ENCODE assay signal across 17 cellular contexts in genomic region chr1:247328311-247328710, GRCh38. TPM values are rescaled to one million over a fixed set of nuclear protein-coding genes. Genes with fewer than 3 reads are reported as not detected.
DNase-seq lines count a peak whose midpoint lies in the region; ATAC-seq and TF ChIP-seq lines count a peak whose summit lies in the region.
"Had no signal": no experiment of that assay in that cellular context is flagged by ENCODE, and none has a peak within 500 bp of the region (broad histone marks: within the 10 kb centered on the region; RNA-seq: fewer than 3 reads in every experiment).

No MANE protein-coding gene starts in this region.

- intact Hi-C loops in CD4-positive, alpha-beta T cell (cut with DNase I, micrococcal nuclease): no loop called here

- peak overlapping the region; percentile 9 for H3K4me3 Mint-ChIP-seq in CD4-positive, alpha-beta T cell
- H3K4me3 Mint-ChIP-seq in endothelial cell (ENCODE audit: unreplicated experiment): peak overlapping the region; percentile 69
- peak overlapping the region; percentile 60 for H3K4me3 Mint-ChIP-seq in neural crest cell
- H3K4me3 Mint-ChIP-seq: CD14-positive monocyte had no signal

- H3K27ac Mint-ChIP-seq in CD4-positive, alpha-beta T cell: peak overlapping the region; percentile 5
- H3K27ac Mint-ChIP-seq in endothelial cell (ENCODE audit: unreplicated experiment) (no peak overlapping the region), neural crest cell (ENCODE audit: unreplicated experiment) (no peak overlapping the region)
- H3K27ac Mint-ChIP-seq: CD14-positive monocyte; CD8-positive, alpha-beta memory T cell had no signal

- CTCF ChIA-PET in CD4-positive, alpha-beta T cell (lab: Charles Lee): no interaction called here

- H3K36me3 ChIP-seq in KOPT-K1 (ENCODE audit: insufficient read depth, low read length) (peaks cover 54% of the 10 kb centered on the region), MG63 (peaks cover 76% of the 10 kb centered on the region)

- DNase-seq in CD4-positive, alpha-beta T cell: no peak
- DNase-seq in endothelial cell (ENCODE audit: low spot score) (no peak), neural crest cell (ENCODE audit: low read depth, low spot score) (no peak), MG63 (no peak), OCI-M2 (lab: John Stamatoyannopoulos, UW; ENCODE audit: unreplicated experiment) (no peak)
- DNase-seq: 8988T, COR-L47, DMS 273 treated with DMSO at 0.1 percent for 48 hours, DMS53, GM23248, HCEC 1CT had no signal

- H3K36me3 Mint-ChIP-seq in CD4-positive, alpha-beta T cell (ENCODE audit: low read depth): peaks cover 1% of the 10 kb centered on the region
- H3K36me3 Mint-ChIP-seq in endothelial cell (ENCODE audit: low read depth, unreplicated experiment): peaks cover 50% of the 10 kb centered on the region
- peaks cover 17% of the 10 kb centered on the region for H3K36me3 Mint-ChIP-seq in neural crest cell (ENCODE audit: low read depth)

- H3K27ac ChIP-seq in CD4-positive, alpha-beta T cell (ENCODE audit: low read depth, low read length): no peak overlapping the region
- peak overlapping the region; percentile 63 for H3K27ac ChIP-seq in KOPT-K1 (ENCODE audit: low read depth, low read length, poor library complexity, severe bottlenecking)
- H3K27ac ChIP-seq: BLaER1, GM23248 had no signal

- no peak for TF ChIP-seq CTCF in CD4-positive, alpha-beta T cell (IDR thresholded peaks at IDR 0.05)
- TF ChIP-seq CTCF in endothelial cell (IDR thresholded peaks at IDR 0.05; ENCODE audit: unreplicated experiment): no peak
- TF ChIP-seq CTCF in neural crest cell (conservative IDR thresholded peaks at IDR 0.05): no peak

- ATAC-seq in CD4-positive, alpha-beta T cell (ENCODE audit: poor library complexity): no peak
- ATAC-seq in HG03175 (IDR thresholded peaks at IDR 0.05; ENCODE audit: unreplicated experiment) (no peak), HG03521 (IDR thresholded peaks at IDR 0.05; ENCODE audit: unreplicated experiment) (no peak)

- H3K4me3 ChIP-seq in MG63: no peak overlapping the region
- H3K4me3 ChIP-seq: BLaER1, GM23248 had no signal

- no peaks in the 10 kb centered on the region for H3K27me3 Mint-ChIP-seq in CD4-positive, alpha-beta T cell
- H3K27me3 Mint-ChIP-seq in endothelial cell (ENCODE audit: unreplicated experiment): peaks cover 19% of the 10 kb centered on the region
- no peaks in the 10 kb centered on the region for H3K27me3 Mint-ChIP-seq in neural crest cell (ENCODE audit: low read depth)
- H3K27me3 Mint-ChIP-seq: CD8-positive, alpha-beta memory T cell had no signal

- H3K27me3 ChIP-seq in CD4-positive, alpha-beta T cell (ENCODE audit: control insufficient read depth, insufficient read depth, low read length): no peaks in the 10 kb centered on the region
- H3K27me3 ChIP-seq in MG63: no peaks in the 10 kb centered on the region
- H3K27me3 ChIP-seq: BLaER1 had no signal

- POLR2A ChIA-PET in CD4-positive, alpha-beta T cell (lab: Charles Lee): interaction anchor here (0.9 kb wide), 1 partner anchor 118 kb away, joined by 3 read pairs; no protein-coding TSS in a partner anchor

- H3K4me1 Mint-ChIP-seq in CD4-positive, alpha-beta T cell (ENCODE audit: low read depth): peaks cover 49% of the 10 kb centered on the region
- H3K4me1 Mint-ChIP-seq in endothelial cell (ENCODE audit: unreplicated experiment) (peaks cover 55% of the 10 kb centered on the region), neural crest cell (peaks cover 45% of the 10 kb centered on the region)

- H3K9me3 ChIP-seq in CD4-positive, alpha-beta T cell (ENCODE audit: control insufficient read depth, low read length): no peaks in the 10 kb centered on the region
- H3K9me3 ChIP-seq in KOPT-K1 (ENCODE audit: insufficient read depth, low read length, poor library complexity, severe bottlenecking): no peaks in the 10 kb centered on the region
- no peaks in the 10 kb centered on the region for H3K9me3 ChIP-seq in MG63
- H3K9me3 ChIP-seq: BLaER1 had no signal

- H3K9me3 Mint-ChIP-seq in CD4-positive, alpha-beta T cell: no peaks in the 10 kb centered on the region
- no peaks in the 10 kb centered on the region for H3K9me3 Mint-ChIP-seq in endothelial cell (ENCODE audit: unreplicated experiment)
- no peaks in the 10 kb centered on the region for H3K9me3 Mint-ChIP-seq in neural crest cell
- H3K9me3 Mint-ChIP-seq: CD14-positive monocyte; CD8-positive, alpha-beta memory T cell had no signal

RNA-seq across cellular contexts. Expression of gene ZNF496, which starts 3.4 kb away (rescaled TPM):
- total RNA-seq in CD4-positive, alpha-beta T cell: 10 to 100 TPM; 15.8 to 19.9 TPM
- 76.5 TPM for total RNA-seq in endothelial cell (ENCODE audit: unreplicated experiment)
- 64.2 and 65.5 TPM in 2 replicates for total RNA-seq in neural crest cell
- total RNA-seq in MG63 (2014; rRNA removed; shearing (Covaris generic); ENCODE audit: low replicate concordance): 35.9 and 42.5 TPM in 2 replicates

Comparison
In these comparisons a context has a peak if more than half of its experiments do, and no peak if none do; other contexts are left out.
1. H3K4me3 Mint-ChIP-seq: peak in every context shown above with its lines; median percentile 69 in endothelial cell; 60 in neural crest cell; 9 in CD4-positive, alpha-beta T cell.